In genomic region chr7:48360574-48360973, GRCh38 we compare ENCODE assay signal across 1 cellular context.
TF ChIP-seq lines count a peak whose summit lies in the region.

No MANE protein-coding gene starts in this region.

TF ChIP-seq in SK-N-SH, 30 proteins besides CTCF, POLR2A, EP300 and RAD21:
- TF ChIP-seq USF1 (IDR thresholded peaks at IDR 0.05; ENCODE audit: borderline replicate concordance, low read depth), result no peak
- TF ChIP-seq NFIC (IDR thresholded peaks at IDR 0.05; ENCODE audit: borderline replicate concordance), result no peak
- no peak for TF ChIP-seq ZBTB33 (IDR thresholded peaks at IDR 0.05; ENCODE audit: borderline replicate concordance, low read depth)
- no peak for TF ChIP-seq USF2 (IDR thresholded peaks at IDR 0.05; ENCODE audit: borderline replicate concordance, low read depth, low read length)
- no peak for TF ChIP-seq TAF1 (IDR thresholded peaks at IDR 0.05; ENCODE audit: borderline replicate concordance, low read depth, low read length)
- TF ChIP-seq, protein P1, sequence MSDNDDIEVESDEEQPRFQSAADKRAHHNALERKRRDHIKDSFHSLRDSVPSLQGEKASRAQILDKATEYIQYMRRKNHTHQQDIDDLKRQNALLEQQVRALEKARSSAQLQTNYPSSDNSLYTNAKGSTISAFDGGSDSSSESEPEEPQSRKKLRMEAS (IDR thresholded peaks at IDR 0.05; ENCODE audit: low read depth), result no peak
